10 cellular contexts compared by ENCODE assay signal in genomic region chr1:165397945-165398344, GRCh38. TPM values are rescaled to one million over a fixed set of nuclear protein-coding genes. Genes with fewer than 3 reads are reported as not detected.
A peak's percentile ranks its signal among the peaks of the same experiment; 100 is the strongest.
DNase-seq lines count a peak whose midpoint lies in the region; ATAC-seq, FAIRE-seq and TF ChIP-seq lines count a peak whose summit lies in the region.
"Had no signal": no experiment of that assay in that cellular context is flagged by ENCODE, and none has a peak within 500 bp of the region (broad histone marks: within the 10 kb centered on the region; RNA-seq: fewer than 3 reads in every experiment).

No MANE protein-coding gene starts in this region.

- H3K4me3 Mint-ChIP-seq in GM23338 = no peak overlapping the region

- H3K9me2 ChIP-seq in GM23338 (ENCODE audit: insufficient read depth) = no peaks in the 10 kb centered on the region

- no peaks in the 10 kb centered on the region for H3F3A ChIP-seq in GM23338 (replicated peaks; ENCODE audit: low read depth)

- no peak for TF ChIP-seq POLR2A in esophagus muscularis mucosa (IDR thresholded peaks at IDR 0.05; ENCODE audit: low read depth)

- H3K4me1 ChIP-seq in GM23338 (ENCODE audit: insufficient read depth) (0 out of 2 replicates have a peak, but pooled peaks cover 3% of the 10 kb centered on the region), NT2/D1 (ENCODE audit: insufficient read depth, insufficient read length) (peaks cover 3% of the 10 kb centered on the region), esophagus muscularis mucosa (peaks cover 5 to 18% (median 11%) of the 10 kb centered on the region in 4 donors), psoas muscle (no peaks in the 10 kb centered on the region)

- ATAC-seq in GM23338 (peak; percentile 67), psoas muscle (peak in 3 of 4 donors; percentile 44 to 55 (median 48)), HG03025 (IDR thresholded peaks at IDR 0.05; ENCODE audit: low FRiP score, unreplicated experiment) (no peak), HG03139 (IDR thresholded peaks at IDR 0.05; ENCODE audit: unreplicated experiment) (no peak)

- no peaks in the 10 kb centered on the region for H3K9me3 Mint-ChIP-seq in GM23338

- no peak overlapping the region for H3K27ac Mint-ChIP-seq in GM23338

- intact Hi-C loops in esophagus muscularis mucosa (cut with DNase I) = no loop called here
- intact Hi-C loops in psoas muscle (cut with DNase I) = loop anchor here in 1 of 2 donors (10.0 kb wide), 1 partner anchor 517 kb away; no protein-coding TSS in a partner anchor

- H3K9me3 ChIP-seq in NT2/D1 (ENCODE audit: insufficient read depth, low read length) (no peaks in the 10 kb centered on the region), esophagus muscularis mucosa (no peaks in the 10 kb centered on the region), psoas muscle (no peaks in the 10 kb centered on the region)
- H3K9me3 ChIP-seq: adrenal gland had no signal

- no peaks in the 10 kb centered on the region for H3K79me2 ChIP-seq in GM23338 (replicated peaks; ENCODE audit: insufficient read depth)

- no peak overlapping the region for H3K4me3 ChIP-seq in GM23338
- no peak overlapping the region for H3K4me3 ChIP-seq in NT2/D1 (ENCODE audit: insufficient read length, low read depth)
- H3K4me3 ChIP-seq in esophagus muscularis mucosa = no peak overlapping the region
- H3K4me3 ChIP-seq in psoas muscle = no peak overlapping the region
- H3K4me3 ChIP-seq: adrenal gland had no signal

- peaks cover 6% of the 10 kb centered on the region for H3K27me3 Mint-ChIP-seq in GM23338 (ENCODE audit: insufficient read depth, low read depth, poor library complexity)

- WGBS in esophagus muscularis mucosa = 51% methylated on average over 4 of the region's 4 CpGs
- WGBS in psoas muscle, 3 donors = 51 to 63% (median 63%) methylated on average over 4 of the region's 4 CpGs

- no peaks in the 10 kb centered on the region for H4K20me1 ChIP-seq in GM23338 (replicated peaks; ENCODE audit: insufficient read depth)

- H3K27ac ChIP-seq in GM23338 (ENCODE audit: low read depth) = no peak overlapping the region
- H3K27ac ChIP-seq in esophagus muscularis mucosa (replicated peaks in 1 of 4) = peak overlapping the region in 3 of 4 donors; percentile 3 to 28 (median 7)
- peak overlapping the region; percentile 19 for H3K27ac ChIP-seq in psoas muscle
- H3K27ac ChIP-seq: adrenal gland had no signal

- no peak overlapping the region for H3K4me2 ChIP-seq in GM23338

- no peaks in the 10 kb centered on the region for H3K36me3 Mint-ChIP-seq in GM23338 (ENCODE audit: low read depth)

- H3K4me1 Mint-ChIP-seq in GM23338 = peaks cover 9% of the 10 kb centered on the region

- peak overlapping the region; percentile 60; the same call in 1 of the 2 replicates for H2AFZ ChIP-seq in GM23338

- TF ChIP-seq CTCF in GM23338 (conservative IDR thresholded peaks at IDR 0.05; ENCODE audit: low read depth in 2 of 2) (no peak), esophagus muscularis mucosa (IDR thresholded peaks at IDR 0.05) (no peak), psoas muscle (IDR thresholded peaks at IDR 0.05) (no peak)

- H3K9ac ChIP-seq in NT2/D1 (ENCODE audit: insufficient read length, low read depth) = no peak overlapping the region

- no peak for TF ChIP-seq EP300 in esophagus muscularis mucosa (IDR thresholded peaks at IDR 0.05)

- H3K27me3 ChIP-seq in GM23338 (ENCODE audit: insufficient read depth) (no peaks in the 10 kb centered on the region), NT2/D1 (ENCODE audit: insufficient read depth, insufficient read length) (peaks cover 2% of the 10 kb centered on the region), esophagus muscularis mucosa (no peaks in the 10 kb centered on the region), psoas muscle (ENCODE audit: insufficient read depth in 3 of 3, low read length in 2 of 3) (peaks cover 0 to 6% (median 0%) of the 10 kb centered on the region in 3 donors)

- FAIRE-seq in HTR-8/SVneo (lab: Jason Lieb, UNC) = no peak
- FAIRE-seq: keratinocyte had no signal

- H3K36me3 ChIP-seq in GM23338 (ENCODE audit: insufficient read depth) (no peaks in the 10 kb centered on the region), NT2/D1 (ENCODE audit: insufficient read depth, insufficient read length, low read length) (no peaks in the 10 kb centered on the region), esophagus muscularis mucosa (no peaks in the 10 kb centered on the region), psoas muscle (ENCODE audit: insufficient read depth in 1 of 2, low read depth in 1 of 2) (no peaks in the 10 kb centered on the region)
- H3K36me3 ChIP-seq: adrenal gland had no signal

- DNase-seq in GM23338 (ENCODE audit: low spot score) (peak; percentile 12), NT2/D1 (ENCODE audit: low read depth, low spot score) (peak; percentile 58), esophagus muscularis mucosa (ENCODE audit: extremely low spot score) (no peak), psoas muscle (peak in 1 of 2 donors; percentile 41), HTR-8/SVneo (ENCODE audit: insufficient read length, low spot score) (no peak)

TF ChIP-seq in GM23338, 12 proteins besides CTCF, POLR2A, EP300 and RAD21 (continues in another document):
- TF ChIP-seq ZNF331 (CRISPR knock-in tag; IDR thresholded peaks at IDR 0.05; ENCODE audit: low read depth) (no peak), CREB1 (CRISPR knock-in tag; IDR thresholded peaks at IDR 0.05; ENCODE audit: low read depth) (no peak), EZH2phosphoT487 (IDR thresholded peaks at IDR 0.05; ENCODE audit: unreplicated experiment) (no peak), JUNB (IDR thresholded peaks at IDR 0.05; ENCODE audit: unreplicated experiment) (no peak), POLR2AphosphoS5 (IDR thresholded peaks at IDR 0.05; ENCODE audit: low read depth) (no peak), ZNF462 (CRISPR knock-in tag; IDR thresholded peaks at IDR 0.05) (no peak)

RNA-seq across cellular contexts. Expression of gene LMX1A, which starts 41.4 kb away (rescaled TPM):
- total RNA-seq in GM23338 (2014; rRNA removed; shearing (Covaris generic)) = not detected in 2 replicates
- polyA plus RNA-seq in GM23338 (2016; fragmentation: Nextera tagmentation; extraction: Ambion mirVana) = not detected in 2 replicates
- under 1 TPM in 3 of 4 donors, not detected in 1; 0.32 to 0.98 (median 0.33) TPM for total RNA-seq in esophagus muscularis mucosa
- under 1 TPM in 2 of 4 donors, not detected in 2; 0.25 to 0.36 TPM for total RNA-seq in psoas muscle
- under 1 TPM in 2 of 3 donors, not detected in 1; 0.04 to 0.07 TPM for polyA plus RNA-seq in psoas muscle
- total RNA-seq: adrenal gland; T-helper 1 cell treated with Interleukin-12 subunit alpha and Interleukin-12 subunit beta and Interleukin-4 antibody, amounts not matched to agents 30 ng/mL and 1 ng/mL, for 36 hours had no signal
- polyA plus RNA-seq: keratinocyte had no signal

RNA-seq across cellular contexts. Expression of gene RXRG, which starts 47.0 kb away (rescaled TPM):
- total RNA-seq in GM23338 (2014; rRNA removed; shearing (Covaris generic)) = not detected in 2 replicates
- polyA plus RNA-seq in GM23338 (2016; fragmentation: Nextera tagmentation; extraction: Ambion mirVana) = not detected in 2 replicates
- total RNA-seq in esophagus muscularis mucosa = 1 to 10 TPM; 1.7 to 3.9 (median 2.5) TPM
- total RNA-seq in psoas muscle = 10 to 100 TPM in 2 of 4 donors, 1 to 10 TPM in 2; 2.8 to 20.4 (median 10.7) TPM
- polyA plus RNA-seq in psoas muscle = 10 to 100 TPM in 2 of 3 donors, 1 to 10 TPM in 1; 7.1 to 45.9 (median 17.4) TPM
- total RNA-seq: T-helper 1 cell treated with Interleukin-12 subunit alpha and Interleukin-12 subunit beta and Interleukin-4 antibody, amounts not matched to agents 30 ng/mL and 1 ng/mL, for 36 hours had no signal
- polyA plus RNA-seq: keratinocyte had no signal

Comparison
In these comparisons a context has a peak if more than half of its experiments do, and no peak if none do; other contexts are left out.
1. ATAC-seq: peak in GM23338 (single experiment) and psoas muscle (3 of 4); none in HG03025 (single experiment) and HG03139 (single experiment).
2. DNase-seq: peak in GM23338 (single experiment) and NT2/D1 (single experiment); none in esophagus muscularis mucosa (single experiment) and HTR-8/SVneo (single experiment).